17 cellular contexts compared by ENCODE assay signal in genomic region chr1:66357478-66358197, GRCh38.
DNase-seq lines count a peak whose midpoint lies in the region; ATAC-seq and TF ChIP-seq lines count a peak whose summit lies in the region.
"Had no signal": no experiment of that assay in that cellular context is flagged by ENCODE, and none has a peak within 500 bp of the region (broad histone marks: within the 10 kb centered on the region; RNA-seq: fewer than 3 reads in every experiment).

No MANE protein-coding gene starts in this region.

- H3K4me2 ChIP-seq in neural progenitor cell = no peak overlapping the region

- H3K9ac ChIP-seq in neural progenitor cell = no peak overlapping the region

- no peak overlapping the region for H2AFZ ChIP-seq in neural progenitor cell (replicated peaks)

- TF ChIP-seq CTCF in neural progenitor cell (IDR thresholded peaks at IDR 0.05) (no peak), glutamatergic neuron (IDR thresholded peaks at IDR 0.05; ENCODE audit: partially characterized antibody, unreplicated experiment) (no peak)

- ATAC-seq in central memory CD8-positive, alpha-beta T cell (replicated peaks; ENCODE audit: extremely low read depth, poor library complexity, severe bottlenecking) = peak; percentile 96
- ATAC-seq in GM21526 (IDR thresholded peaks at IDR 0.05; ENCODE audit: low FRiP score, unreplicated experiment) = no peak
- ATAC-seq: GM12878, heart left ventricle had no signal

- H3K9me3 Mint-ChIP-seq in activated CD4-positive, alpha-beta T cell treated with anti-CD3 and anti-CD28 coated beads, Interleukin-2, amount 10 ng/mL, durations not matched to agents 24 days and 14 days = no peaks in the 10 kb centered on the region
- H3K9me3 Mint-ChIP-seq in IgD-negative memory B cell (no peaks in the 10 kb centered on the region), neural progenitor cell (no peaks in the 10 kb centered on the region), glutamatergic neuron (ENCODE audit: unreplicated experiment) (peaks cover 3% of the 10 kb centered on the region)
- no peaks in the 10 kb centered on the region for H3K9me3 Mint-ChIP-seq in central memory CD8-positive, alpha-beta T cell
- H3K9me3 Mint-ChIP-seq: CD14-positive monocyte had no signal

- peaks cover 8% of the 10 kb centered on the region for H3F3A ChIP-seq in neural progenitor cell (ENCODE audit: low read depth)

- H3K27ac ChIP-seq in neural progenitor cell = no peak overlapping the region
- H3K27ac ChIP-seq: heart left ventricle, prostate gland had no signal

- H3K9me3 ChIP-seq in neural progenitor cell (ENCODE audit: low read depth) = no peaks in the 10 kb centered on the region
- H3K9me3 ChIP-seq: heart left ventricle, prostate gland had no signal

- H3K4me1 ChIP-seq in neural progenitor cell = peaks cover 45% of the 10 kb centered on the region

- intact Hi-C loops in activated CD4-positive, alpha-beta T cell treated with anti-CD3 and anti-CD28 coated beads, Interleukin-2, amount 10 ng/mL, durations not matched to agents 24 days and 14 days (cut with micrococcal nuclease) = no loop called here

- no peak overlapping the region for H3K4me3 ChIP-seq in neural progenitor cell
- H3K4me3 ChIP-seq: GM12878, heart left ventricle, prostate gland had no signal

- DNase-seq in activated CD4-positive, alpha-beta T cell treated with anti-CD3 and anti-CD28 coated beads, Interleukin-2, amount 10 ng/mL, durations not matched to agents 24 days and 14 days = no peak
- no peak for DNase-seq in activated CD4-positive, alpha-beta T cell treated with anti-CD3 and anti-CD28 coated beads, Interleukin-2, amount 50 U/mL, for 4 hours
- no peak for DNase-seq in central memory CD8-positive, alpha-beta T cell (ENCODE audit: low spot score in 2 of 2)
- DNase-seq in neural progenitor cell (ENCODE audit: low spot score) (no peak), glutamatergic neuron (no peak), NCI-H345 (lab: John Stamatoyannopoulos, UW) (no peak)
- DNase-seq: cortex of kidney, heart left ventricle, islet precursor cell, NCI-H187, NCI-H526, substantia nigra had no signal

- H3K4me1 Mint-ChIP-seq in activated CD4-positive, alpha-beta T cell treated with anti-CD3 and anti-CD28 coated beads, Interleukin-2, amount 10 ng/mL, durations not matched to agents 24 days and 14 days = peaks cover 58% of the 10 kb centered on the region
- H3K4me1 Mint-ChIP-seq in IgD-negative memory B cell (peaks cover 41 to 66% (median 64%) of the 10 kb centered on the region in 3 donors), neural progenitor cell (peaks cover 59% of the 10 kb centered on the region), glutamatergic neuron (ENCODE audit: low read depth, unreplicated experiment) (peaks cover 49% of the 10 kb centered on the region)
- peaks cover 76% of the 10 kb centered on the region for H3K4me1 Mint-ChIP-seq in central memory CD8-positive, alpha-beta T cell

- no peaks in the 10 kb centered on the region for H3K27me3 Mint-ChIP-seq in activated CD4-positive, alpha-beta T cell treated with anti-CD3 and anti-CD28 coated beads, Interleukin-2, amount 10 ng/mL, durations not matched to agents 24 days and 14 days
- H3K27me3 Mint-ChIP-seq in IgD-negative memory B cell = no peaks in the 10 kb centered on the region
- no peaks in the 10 kb centered on the region for H3K27me3 Mint-ChIP-seq in central memory CD8-positive, alpha-beta T cell
- H3K27me3 Mint-ChIP-seq in neural progenitor cell (ENCODE audit: insufficient read depth, low read depth) = peaks cover 2% of the 10 kb centered on the region
- peaks cover 3% of the 10 kb centered on the region for H3K27me3 Mint-ChIP-seq in glutamatergic neuron (ENCODE audit: unreplicated experiment)

- peak overlapping the region; percentile 30 for H3K27ac Mint-ChIP-seq in activated CD4-positive, alpha-beta T cell treated with anti-CD3 and anti-CD28 coated beads, Interleukin-2, amount 10 ng/mL, durations not matched to agents 24 days and 14 days
- H3K27ac Mint-ChIP-seq in IgD-negative memory B cell (peak overlapping the region in 2 of 3 donors; percentile 6 to 74), neural progenitor cell (peak overlapping the region; percentile 77), glutamatergic neuron (ENCODE audit: unreplicated experiment) (no peak overlapping the region)
- peak overlapping the region; percentile 4 for H3K27ac Mint-ChIP-seq in central memory CD8-positive, alpha-beta T cell (ENCODE audit: low read depth)

- H3K27me3 ChIP-seq in neural progenitor cell = no peaks in the 10 kb centered on the region
- H3K27me3 ChIP-seq: heart left ventricle had no signal

- H3K36me3 ChIP-seq in neural progenitor cell = no peaks in the 10 kb centered on the region
- H3K36me3 ChIP-seq: prostate gland had no signal

- H3K36me3 Mint-ChIP-seq in activated CD4-positive, alpha-beta T cell treated with anti-CD3 and anti-CD28 coated beads, Interleukin-2, amount 10 ng/mL, durations not matched to agents 24 days and 14 days (ENCODE audit: low read depth) = peaks cover 60% of the 10 kb centered on the region
- peaks cover 27% of the 10 kb centered on the region for H3K36me3 Mint-ChIP-seq in IgD-negative memory B cell
- H3K36me3 Mint-ChIP-seq in central memory CD8-positive, alpha-beta T cell (ENCODE audit: insufficient read depth) = peaks cover 48% of the 10 kb centered on the region
- H3K36me3 Mint-ChIP-seq in neural progenitor cell = peaks cover 19% of the 10 kb centered on the region
- H3K36me3 Mint-ChIP-seq in glutamatergic neuron (ENCODE audit: unreplicated experiment) = no peaks in the 10 kb centered on the region

- H3K79me2 ChIP-seq in neural progenitor cell (ENCODE audit: low read depth) = no peaks in the 10 kb centered on the region

- peak overlapping the region; percentile 46 for H3K4me3 Mint-ChIP-seq in activated CD4-positive, alpha-beta T cell treated with anti-CD3 and anti-CD28 coated beads, Interleukin-2, amount 10 ng/mL, durations not matched to agents 24 days and 14 days
- H3K4me3 Mint-ChIP-seq in IgD-negative memory B cell (peak overlapping the region in 1 of 4 donors; percentile 55), neural progenitor cell (no peak overlapping the region), glutamatergic neuron (ENCODE audit: unreplicated experiment) (no peak overlapping the region)
- peak overlapping the region; percentile 26 for H3K4me3 Mint-ChIP-seq in central memory CD8-positive, alpha-beta T cell
- H3K4me3 Mint-ChIP-seq: CD14-positive monocyte had no signal

- H4K20me1 ChIP-seq in neural progenitor cell (ENCODE audit: low read depth) = no peaks in the 10 kb centered on the region

Comparison
In these comparisons a context has a peak if more than half of its experiments do, and no peak if none do; other contexts are left out.
1. H3K4me3 Mint-ChIP-seq: peak in activated CD4-positive, alpha-beta T cell treated with anti-CD3 and anti-CD28 coated beads, Interleukin-2, amount 10 ng/mL, durations not matched to agents 24 days and 14 days (single experiment) and central memory CD8-positive, alpha-beta T cell (single experiment); none in neural progenitor cell (single experiment) and glutamatergic neuron (single experiment).